17 cellular contexts compared by ENCODE assay signal in the genomic region with DNA sequence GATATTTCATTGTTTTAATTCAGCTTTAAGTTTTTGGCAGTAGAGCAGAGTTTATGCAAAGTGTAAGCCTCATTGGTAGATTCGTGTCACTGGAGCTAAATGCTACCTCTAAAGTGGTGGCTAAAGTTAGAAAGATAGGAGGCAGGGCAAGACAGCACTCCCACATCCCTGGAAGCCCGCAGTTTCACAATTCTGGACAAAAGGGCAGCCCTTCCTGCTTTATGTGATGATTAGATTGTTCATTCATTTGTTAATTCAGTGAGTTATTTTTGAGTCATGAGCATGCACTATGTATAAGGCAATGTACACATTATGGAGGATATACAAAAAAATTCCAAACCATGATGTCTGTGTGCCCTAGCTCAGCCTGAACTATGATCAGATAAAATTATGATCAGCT.
DNase-seq lines count a peak whose midpoint lies in the region; FAIRE-seq and TF ChIP-seq lines count a peak whose summit lies in the region.
"Had no signal": no experiment of that assay in that cellular context is flagged by ENCODE, and none has a peak within 500 bp of the region (broad histone marks: within the 10 kb centered on the region; RNA-seq: fewer than 3 reads in every experiment).

No MANE protein-coding gene starts in this region.

- no peaks in the 10 kb centered on the region for H3K36me3 ChIP-seq in tibial artery
- H3K36me3 ChIP-seq: BLaER1, SJCRH30 had no signal

- H3K9me3 ChIP-seq in tibial artery = no peaks in the 10 kb centered on the region
- H3K9me3 ChIP-seq: BLaER1, SJCRH30 had no signal

- H3K27me3 ChIP-seq in tibial artery = no peaks in the 10 kb centered on the region
- H3K27me3 ChIP-seq: BLaER1, SJCRH30 had no signal

- intact Hi-C loops in tibial artery (cut with DNase I; ENCODE audit: low total_unique reads) = no loop called here

- no peak overlapping the region for H3K27ac ChIP-seq in tibial artery
- H3K27ac ChIP-seq: BLaER1, SJCRH30 had no signal

- H3K4me3 ChIP-seq in fibroblast of pulmonary artery (replicated peaks; ENCODE audit: low read depth, low read length) (no peak overlapping the region), tibial artery (no peak overlapping the region)
- H3K4me3 ChIP-seq: BLaER1, SJCRH30 had no signal

- FAIRE-seq in RCC 7860 (lab: Jason Lieb, UNC) = no peak

- no peaks in the 10 kb centered on the region for H3K4me1 ChIP-seq in tibial artery
- H3K4me1 ChIP-seq: BLaER1, SJCRH30 had no signal

- DNase-seq in HS-5 (ENCODE audit: low read depth) (peak; percentile 56), RCC 7860 (ENCODE audit: low spot score) (peak; percentile 20), fibroblast of pulmonary artery (ENCODE audit: low read depth) (peak; percentile 67), NCI-H345 treated with DMSO at 0.1 percent for 48 hours (lab: John Stamatoyannopoulos, UW; ENCODE audit: unreplicated experiment) (no peak), tibial artery (no peak), medulla oblongata (ENCODE audit: extremely low spot score) (no peak), hippocampal formation (lab: John Stamatoyannopoulos, UW) (no peak)
- DNase-seq: DMS 273 treated with DMSO at 0.1 percent for 48 hours, EL, H7, KBM-7, NCI-H1092 treated with DMSO at 0.1 percent for 48 hours, NCI-H1694, NCI-H446 treated with DMSO at 0.1 percent for 48 hours, NCI-H748 treated with DMSO at 0.1 percent for 48 hours, SJCRH30 had no signal

- TF ChIP-seq CTCF in fibroblast of pulmonary artery (IDR thresholded peaks at IDR 0.05; ENCODE audit: low read length, missing control alignments) (no peak), tibial artery (IDR thresholded peaks at IDR 0.05) (no peak)

Comparison
In these comparisons a context has a peak if more than half of its experiments do, and no peak if none do; other contexts are left out.
1. DNase-seq: peak in HS-5 (single experiment), RCC 7860 (single experiment) and fibroblast of pulmonary artery (single experiment); none in NCI-H345 treated with DMSO at 0.1 percent for 48 hours (single experiment), tibial artery (0 of 2), medulla oblongata (single experiment) and hippocampal formation (0 of 2).